ENCODE assay signal across 8 cellular contexts in the genomic region with DNA sequence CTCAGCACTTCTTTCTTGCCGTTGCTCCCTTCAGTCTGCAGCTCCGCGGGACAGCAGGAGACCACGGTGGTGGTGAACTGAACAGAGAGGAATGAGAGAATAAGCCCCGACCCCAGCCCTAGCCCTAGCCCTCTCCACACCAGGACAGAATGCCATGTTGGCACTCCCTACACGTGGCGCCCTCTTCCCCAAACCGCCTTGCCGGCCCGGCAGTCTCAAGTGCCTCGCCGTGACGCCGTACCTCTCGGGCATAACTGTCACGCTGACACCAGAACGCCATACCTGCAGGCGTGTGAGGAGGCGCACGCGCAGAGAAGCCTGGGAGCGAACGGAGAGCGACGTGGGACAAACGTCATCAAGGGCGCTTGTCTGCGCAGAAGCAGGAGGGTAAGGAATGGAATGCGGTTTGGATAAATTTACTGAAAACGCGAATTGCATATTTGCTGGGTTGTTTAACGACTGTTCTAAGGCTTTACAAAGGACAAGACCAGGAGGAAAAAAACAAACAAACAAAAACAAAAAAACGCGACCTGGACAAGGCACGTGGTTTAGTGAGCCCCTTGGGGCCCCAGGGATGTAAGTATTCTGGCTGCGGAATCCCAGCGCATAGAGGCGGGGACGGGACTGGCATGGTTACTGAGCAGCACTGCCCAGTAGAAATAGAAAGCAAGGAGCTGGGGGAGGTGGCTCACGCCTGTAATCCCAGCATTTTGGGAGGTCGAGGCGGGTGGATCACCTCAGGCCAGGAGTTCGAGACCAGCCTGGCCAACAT. TPM values are rescaled to one million over a fixed set of nuclear protein-coding genes. Genes with fewer than 3 reads are reported as not detected.
DNase-seq lines count a peak whose midpoint lies in the region; ATAC-seq and TF ChIP-seq lines count a peak whose summit lies in the region.

A gene with protein sequence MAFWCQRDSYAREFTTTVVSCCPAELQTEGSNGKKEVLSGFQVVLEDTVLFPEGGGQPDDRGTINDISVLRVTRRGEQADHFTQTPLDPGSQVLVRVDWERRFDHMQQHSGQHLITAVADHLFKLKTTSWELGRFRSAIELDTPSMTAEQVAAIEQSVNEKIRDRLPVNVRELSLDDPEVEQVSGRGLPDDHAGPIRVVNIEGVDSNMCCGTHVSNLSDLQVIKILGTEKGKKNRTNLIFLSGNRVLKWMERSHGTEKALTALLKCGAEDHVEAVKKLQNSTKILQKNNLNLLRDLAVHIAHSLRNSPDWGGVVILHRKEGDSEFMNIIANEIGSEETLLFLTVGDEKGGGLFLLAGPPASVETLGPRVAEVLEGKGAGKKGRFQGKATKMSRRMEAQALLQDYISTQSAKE (minus strand): TSS at position 294 of the 772 bp plus-strand sequence. CDS start 14 bp downstream, at position 280.

- H2AFZ ChIP-seq in parathyroid adenoma: peak within 1 kb of the TSS; percentile 95

- ATAC-seq in HG02759 (IDR thresholded peaks at IDR 0.05; ENCODE audit: unreplicated experiment): peak; percentile 92
- peak; percentile 98 for ATAC-seq in activated naive CD8-positive, alpha-beta T cell treated with anti-CD3 and anti-CD28 coated beads, Interleukin-2, amount 50 U/mL, for 24 hours

- peaks cover 38% of the 10 kb centered on the region for H3K36me3 Mint-ChIP-seq in activated naive CD8-positive, alpha-beta T cell treated with anti-CD3 and anti-CD28 coated beads, Interleukin-2, amount 50 U/mL, for 24 hours (ENCODE audit: low read depth)

- H3K27me3 Mint-ChIP-seq in activated naive CD8-positive, alpha-beta T cell treated with anti-CD3 and anti-CD28 coated beads, Interleukin-2, amount 50 U/mL, for 24 hours: peaks cover 3% of the 10 kb centered on the region

- H3K27ac ChIP-seq in cardiac muscle cell: peak within 1 kb of the TSS; percentile 91
- peak within 1 kb of the TSS; percentile 83 for H3K27ac ChIP-seq in parathyroid adenoma
- H3K27ac ChIP-seq in tibial artery: peak within 1 kb of the TSS; percentile 80 to 84

- TF ChIP-seq CTCF in cardiac muscle cell (IDR thresholded peaks at IDR 0.05; ENCODE audit: low read depth, low read length) (no peak), parathyroid adenoma (IDR thresholded peaks at IDR 0.05) (no peak), tibial artery (IDR thresholded peaks at IDR 0.05) (no peak)

- H3K4me1 ChIP-seq in cardiac muscle cell (ENCODE audit: low read depth) (peaks cover 5% of the 10 kb centered on the region), parathyroid adenoma (no peaks in the 10 kb centered on the region), tibial artery (peaks cover 0 to 16% (median 6%) of the 10 kb centered on the region in 4 donors)

- DNase-seq in GM03348 (ENCODE audit: low spot score) (peak; percentile 93), NCI-H1436 (lab: John Stamatoyannopoulos, UW) (peak; percentile 93), T follicular helper cell (ENCODE audit: low read depth) (peak; percentile 88), cardiac muscle cell (ENCODE audit: low read depth in 1 of 2, low spot score in 1 of 2) (peak; percentile 95), tibial artery (peak; percentile 87 to 94)
- peak; percentile 89 for DNase-seq in activated naive CD8-positive, alpha-beta T cell treated with anti-CD3 and anti-CD28 coated beads, Interleukin-2, amount 50 U/mL, for 24 hours

- intact Hi-C loops in tibial artery (cut with DNase I; ENCODE audit: low total_unique reads): no loop called here

- H3K27ac Mint-ChIP-seq in activated naive CD8-positive, alpha-beta T cell treated with anti-CD3 and anti-CD28 coated beads, Interleukin-2, amount 50 U/mL, for 24 hours: peak within 1 kb of the TSS; percentile 100

- no peaks in the 10 kb centered on the region for H3K27me3 ChIP-seq in cardiac muscle cell
- H3K27me3 ChIP-seq in parathyroid adenoma (ENCODE audit: control insufficient read depth, insufficient read depth, low read length): no peaks in the 10 kb centered on the region
- H3K27me3 ChIP-seq in tibial artery: no peaks in the 10 kb centered on the region

- H3K36me3 ChIP-seq in cardiac muscle cell (peaks cover 14% of the 10 kb centered on the region), parathyroid adenoma (ENCODE audit: control insufficient read depth, insufficient read depth, low read length) (no peaks in the 10 kb centered on the region), tibial artery (peaks cover 19 to 29% (median 25%) of the 10 kb centered on the region in 3 donors)

- peaks cover 21% of the 10 kb centered on the region for H3K4me1 Mint-ChIP-seq in activated naive CD8-positive, alpha-beta T cell treated with anti-CD3 and anti-CD28 coated beads, Interleukin-2, amount 50 U/mL, for 24 hours

- H3K4me3 ChIP-seq in cardiac muscle cell (peak within 1 kb of the TSS; percentile 47), parathyroid adenoma (ENCODE audit: low read depth, low read length) (peak within 1 kb of the TSS; percentile 62), tibial artery (peak within 1 kb of the TSS; percentile 61 to 65)

- H3K4me3 Mint-ChIP-seq in activated naive CD8-positive, alpha-beta T cell treated with anti-CD3 and anti-CD28 coated beads, Interleukin-2, amount 50 U/mL, for 24 hours: peak within 1 kb of the TSS; percentile 95

- peak within 1 kb of the TSS; percentile 69 for H3K4me2 ChIP-seq in parathyroid adenoma (ENCODE audit: low read length)

- H3K79me2 ChIP-seq in parathyroid adenoma: no peaks in the 10 kb centered on the region

- no peak within 1 kb of the TSS for H3K9ac ChIP-seq in parathyroid adenoma

- H3K9me3 Mint-ChIP-seq in activated naive CD8-positive, alpha-beta T cell treated with anti-CD3 and anti-CD28 coated beads, Interleukin-2, amount 50 U/mL, for 24 hours: no peaks in the 10 kb centered on the region

- H3K9me3 ChIP-seq in cardiac muscle cell (ENCODE audit: low read depth) (no peaks in the 10 kb centered on the region), parathyroid adenoma (ENCODE audit: control insufficient read depth, low read length) (no peaks in the 10 kb centered on the region), tibial artery (no peaks in the 10 kb centered on the region)

RNA-seq across cellular contexts. Expression of the gene that starts here (rescaled TPM):
- 36.1 and 37.0 TPM in 2 replicates for total RNA-seq in cardiac muscle cell
- 76.1 and 82.1 TPM in 2 replicates for polyA plus RNA-seq in cardiac muscle cell

Comparison
In these comparisons a context has a peak if more than half of its experiments do, and no peak if none do; other contexts are left out.
1. Peak in every context shown above with its lines: DNase-seq, ATAC-seq, H3K4me3 ChIP-seq and H3K27ac ChIP-seq.